ENCODE assay signal across 1 cellular context in genomic region chr1:45303582-45304310, GRCh38.
A peak's percentile ranks its signal among the peaks of the same experiment; 100 is the strongest.
TF ChIP-seq lines count a peak whose summit lies in the region.

No MANE protein-coding gene starts in this region.

TF ChIP-seq in HepG2, 621 proteins besides CTCF, POLR2A, EP300 and RAD21 (continued from another document and continues in another):
- TF ChIP-seq HOMEZ (CRISPR knock-in tag; IDR thresholded peaks at IDR 0.05; ENCODE audit: low read depth) (no peak), HOXA3 (CRISPR knock-in tag; IDR thresholded peaks at IDR 0.05) (peak; percentile 77), PITX1 (CRISPR knock-in tag; IDR thresholded peaks at IDR 0.05) (peak; percentile 87), ZNF674 (CRISPR knock-in tag; IDR thresholded peaks at IDR 0.05; ENCODE audit: low read depth) (0 out of 2 replicates have a peak, but pooled peaks have one; percentile 47), TCF12 (IDR thresholded peaks at IDR 0.05) (no peak), TCF12 (CRISPR knock-in tag; IDR thresholded peaks at IDR 0.05) (0 out of 2 replicates have a peak, but pooled peaks have one; percentile 26), E2F5 (CRISPR knock-in tag; conservative IDR thresholded peaks at IDR 0.05) (no peak), MAZ (IDR thresholded peaks at IDR 0.05; ENCODE audit: borderline replicate concordance, low read depth, low read length) (peak; percentile 68), MAZ (CRISPR knock-in tag; IDR thresholded peaks at IDR 0.05; ENCODE audit: low read depth) (peak; percentile 77; the same call in 1 of the 2 replicates), PHB2 (IDR thresholded peaks at IDR 0.05; ENCODE audit: partially characterized antibody) (no peak), ZNF253 (CRISPR knock-in tag; IDR thresholded peaks at IDR 0.05; ENCODE audit: borderline replicate concordance) (no peak), ZNF569 (CRISPR knock-in tag; IDR thresholded peaks at IDR 0.05; ENCODE audit: borderline replicate concordance) (no peak), SMARCE1 (IDR thresholded peaks at IDR 0.05; ENCODE audit: borderline replicate concordance) (no peak), ZNF292 (CRISPR knock-in tag; IDR thresholded peaks at IDR 0.05; ENCODE audit: borderline replicate concordance, low read depth) (peak; percentile 82), ZNF83 (CRISPR knock-in tag; IDR thresholded peaks at IDR 0.05; ENCODE audit: borderline replicate concordance) (no peak), NR2C2 (CRISPR knock-in tag; IDR thresholded peaks at IDR 0.05; ENCODE audit: borderline replicate concordance) (peak; percentile 46; the same call in 1 of the 2 replicates), IRF1 (CRISPR knock-in tag; IDR thresholded peaks at IDR 0.05; ENCODE audit: low read depth) (no peak), ZBTB44 (CRISPR knock-in tag; IDR thresholded peaks at IDR 0.05) (no peak), MEIS1 (CRISPR knock-in tag; IDR thresholded peaks at IDR 0.05; ENCODE audit: borderline replicate concordance) (no peak; the same call in 1 of the 2 replicates), ZNF781 (CRISPR knock-in tag; IDR thresholded peaks at IDR 0.05; ENCODE audit: borderline replicate concordance, not compliant biosample characterization) (peak; percentile 37), ZFP36L1 (CRISPR knock-in tag; IDR thresholded peaks at IDR 0.05) (peak; percentile 70; the same call in 1 of the 2 replicates), ZFP37 (CRISPR knock-in tag; IDR thresholded peaks at IDR 0.05; ENCODE audit: borderline replicate concordance) (peak; percentile 20; the same call in 1 of the 2 replicates), KDM2A (CRISPR knock-in tag; IDR thresholded peaks at IDR 0.05; ENCODE audit: borderline replicate concordance, low read depth) (peak; percentile 95), PBX3 (CRISPR knock-in tag; IDR thresholded peaks at IDR 0.05; ENCODE audit: borderline replicate concordance) (no peak), MIER3 (CRISPR knock-in tag; IDR thresholded peaks at IDR 0.05; ENCODE audit: borderline replicate concordance) (peak; percentile 44; the same call in 1 of the 2 replicates), MNT (IDR thresholded peaks at IDR 0.05) (peak; percentile 52; the same call in 1 of the 2 replicates), MXI1 (IDR thresholded peaks at IDR 0.05; ENCODE audit: borderline replicate concordance, low read depth, low read length) (peak; percentile 87; the same call in 1 of the 3 replicates), ZNF281 (CRISPR knock-in tag; IDR thresholded peaks at IDR 0.05; ENCODE audit: borderline replicate concordance) (peak; percentile 28; the same call in 1 of the 2 replicates), ARID3A (IDR thresholded peaks at IDR 0.05; ENCODE audit: low read depth, low read length) (0 out of 2 replicates have a peak, but pooled peaks have one; percentile 29), ZNF878 (CRISPR knock-in tag; IDR thresholded peaks at IDR 0.05) (no peak), ZNF563 (CRISPR knock-in tag; IDR thresholded peaks at IDR 0.05) (peak; percentile 96), DPF2 (CRISPR knock-in tag; IDR thresholded peaks at IDR 0.05; ENCODE audit: borderline replicate concordance, low read depth) (no peak), POLR2G (IDR thresholded peaks at IDR 0.05; ENCODE audit: low read depth, low read length) (peak; percentile 83), SAFB2 (CRISPR knock-in tag; IDR thresholded peaks at IDR 0.05; ENCODE audit: borderline replicate concordance, low read depth) (no peak; the same call in 1 of the 2 replicates), ZNF296 (CRISPR knock-in tag; conservative IDR thresholded peaks at IDR 0.05) (peak; percentile 70; the same call in 1 of the 2 replicates), ZNF142 (CRISPR knock-in tag; IDR thresholded peaks at IDR 0.05) (0 out of 2 replicates have a peak, but pooled peaks have one; percentile 61)
